ENCODE assay signal across 8 cellular contexts in the genomic region with DNA sequence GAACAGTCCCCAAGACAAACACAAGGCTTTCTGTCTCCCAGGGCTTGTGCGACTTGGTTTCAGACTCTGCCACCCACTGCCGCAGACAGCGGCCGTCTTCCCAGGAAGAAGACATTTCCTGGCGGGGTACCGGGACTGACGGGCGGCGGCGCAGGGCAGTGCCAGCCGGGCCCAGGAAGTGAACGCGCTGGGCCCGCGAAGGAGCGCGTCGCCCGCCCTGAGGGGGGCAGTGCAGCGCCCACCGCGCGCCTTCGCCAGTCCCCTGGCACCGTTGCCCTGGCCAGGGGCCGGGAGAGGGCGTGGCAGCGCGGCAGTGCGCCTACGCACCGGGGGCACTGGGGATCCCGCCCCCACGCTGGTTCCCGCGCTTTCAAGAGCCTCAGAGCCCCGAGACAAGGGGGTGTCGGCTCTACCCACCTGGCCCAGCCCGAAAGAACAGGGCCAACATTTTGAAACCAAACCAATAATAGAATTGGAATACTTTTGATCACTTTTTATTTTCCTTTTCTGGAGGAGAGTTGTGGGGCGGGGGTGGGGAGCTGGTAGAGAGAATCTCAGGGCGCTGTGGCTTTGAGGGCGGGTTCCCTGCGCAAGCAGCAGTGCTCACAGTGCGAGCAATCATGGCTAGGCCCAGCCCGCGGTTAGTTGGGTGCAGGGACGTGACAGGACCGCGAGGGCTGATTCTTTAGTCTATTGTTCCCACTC. TPM values are rescaled to one million over a fixed set of nuclear protein-coding genes. Genes with fewer than 3 reads are reported as not detected.
A peak's percentile ranks its signal among the peaks of the same experiment; 100 is the strongest.
DNase-seq lines count a peak whose midpoint lies in the region; ATAC-seq and TF ChIP-seq lines count a peak whose summit lies in the region.

No MANE protein-coding gene starts in this region.

- peak overlapping the region; percentile 55 for H3K4me3 Mint-ChIP-seq in stimulated activated naive CD8-positive, alpha-beta T cell treated with anti-CD3 and anti-CD28 coated beads, Interleukin-15, Interleukin-2, amounts not matched to agents 100 ng/mL and 50 ng/mL, for 24 hours

- H4K20me1 ChIP-seq in BLaER1, result no peaks in the 10 kb centered on the region

- peak overlapping the region; percentile 23; the same call in 1 of the 2 replicates for H3K9ac ChIP-seq in BLaER1

- peak overlapping the region; percentile 15; the same call in 1 of the 2 replicates for H3K27ac ChIP-seq in BLaER1
- H3K27ac ChIP-seq in cingulate gyrus (ENCODE audit: low read depth, low read length), result peak overlapping the region; percentile 79
- peak overlapping the region in 1 of 3 donors; percentile 23 for H3K27ac ChIP-seq in right lobe of liver

- intact Hi-C loops in right lobe of liver (cut with DNase I), result no loop called here

- TF ChIP-seq CTCF in GM20000 (IDR thresholded peaks at IDR 0.05; ENCODE audit: extremely low read depth, missing control alignments) (peak; percentile 1), right lobe of liver (IDR thresholded peaks at IDR 0.05) (peak; percentile 20 to 37 (median 30))

- peaks cover 59% of the 10 kb centered on the region for H3K27me3 ChIP-seq in BLaER1
- H3K27me3 ChIP-seq in right lobe of liver, result no peaks in the 10 kb centered on the region

- TF ChIP-seq POLR2A in right lobe of liver (IDR thresholded peaks at IDR 0.05), result peak; percentile 15

- H3K27me3 Mint-ChIP-seq in stimulated activated naive CD8-positive, alpha-beta T cell treated with anti-CD3 and anti-CD28 coated beads, Interleukin-15, Interleukin-2, amounts not matched to agents 100 ng/mL and 50 ng/mL, for 24 hours, result no peaks in the 10 kb centered on the region

- no peaks in the 10 kb centered on the region for H3K9me3 Mint-ChIP-seq in stimulated activated naive CD8-positive, alpha-beta T cell treated with anti-CD3 and anti-CD28 coated beads, Interleukin-15, Interleukin-2, amounts not matched to agents 100 ng/mL and 50 ng/mL, for 24 hours

- DNase-seq in GM20000 (ENCODE audit: low spot score) (peak; percentile 13), NCI-H146 treated with DMSO at 0.1 percent for 48 hours (lab: John Stamatoyannopoulos, UW; ENCODE audit: unreplicated experiment) (peak; percentile 51), right lobe of liver (peak; percentile 46 to 56 (median 49)), OCI-M1 (lab: John Stamatoyannopoulos, UW) (no peak)
- DNase-seq in activated CD4-positive, CD25-positive, alpha-beta regulatory T cell treated with anti-CD3 and anti-CD28 coated beads, Interleukin-2, amount 50 U/mL, for 72 hours, result peak; percentile 45

- 35% methylated on average over 9 of the region's 49 CpGs for WGBS in right lobe of liver (ENCODE audit: insufficient coverage, low coverage, low lambda C conversion rate, missing lambda C conversion rate)

- H3K36me3 Mint-ChIP-seq in stimulated activated naive CD8-positive, alpha-beta T cell treated with anti-CD3 and anti-CD28 coated beads, Interleukin-15, Interleukin-2, amounts not matched to agents 100 ng/mL and 50 ng/mL, for 24 hours (ENCODE audit: low read depth), result no peaks in the 10 kb centered on the region

- ATAC-seq in right lobe of liver, result peak; percentile 88 to 95 (median 90)

- H3K4me1 Mint-ChIP-seq in stimulated activated naive CD8-positive, alpha-beta T cell treated with anti-CD3 and anti-CD28 coated beads, Interleukin-15, Interleukin-2, amounts not matched to agents 100 ng/mL and 50 ng/mL, for 24 hours (ENCODE audit: low read depth), result peaks cover 17% of the 10 kb centered on the region

- H3K9me3 ChIP-seq in BLaER1, result no peaks in the 10 kb centered on the region
- H3K9me3 ChIP-seq in right lobe of liver, result no peaks in the 10 kb centered on the region

- peaks cover 17% of the 10 kb centered on the region for H3K4me1 ChIP-seq in BLaER1
- H3K4me1 ChIP-seq in right lobe of liver, result no peaks in the 10 kb centered on the region

- H3K36me3 ChIP-seq in BLaER1 (no peaks in the 10 kb centered on the region), right lobe of liver (no peaks in the 10 kb centered on the region)

- H3K27ac Mint-ChIP-seq in stimulated activated naive CD8-positive, alpha-beta T cell treated with anti-CD3 and anti-CD28 coated beads, Interleukin-15, Interleukin-2, amounts not matched to agents 100 ng/mL and 50 ng/mL, for 24 hours, result no peak overlapping the region

- peak overlapping the region; percentile 47 for H3K4me3 ChIP-seq in BLaER1
- H3K4me3 ChIP-seq in right lobe of liver, result peak overlapping the region; percentile 27 to 45 (median 44)

- H3K4me2 ChIP-seq in BLaER1, result peak overlapping the region; percentile 70

RNA-seq across cellular contexts. Expression of a gene that starts 23.6 kb away (rescaled TPM):
- 1 to 10 TPM in 3 of 6 experiments, under 1 TPM in 3; 0.17 to 5.3 (median 0.96) TPM for total RNA-seq in right lobe of liver
